22 cellular contexts compared by ENCODE assay signal in genomic region chr10:18021725-18022480, GRCh38.
"Had no signal": no experiment of that assay in that cellular context is flagged by ENCODE, and none has a peak within 500 bp of the region (broad histone marks: within the 10 kb centered on the region; RNA-seq: fewer than 3 reads in every experiment).

No MANE protein-coding gene starts in this region.

- H3K27me3 Mint-ChIP-seq: stimulated activated naive B cell treated with anti-CD40 and anti-IgM and Interleukin-4, amounts not matched to agents 10 μg/mL and 1 μg/mL and 100 μg/mL, for 72 hours; stimulated activated naive CD8-positive, alpha-beta T cell treated with anti-CD3 and anti-CD28 coated beads, Interleukin-15, amount 100 ng/mL, for 72 hours had no signal

- H3K27ac Mint-ChIP-seq: endodermal cell; natural killer cell treated with Interleukin-12 subunit alpha and Interleukin-12 subunit beta and Interleukin-15 and Interleukin-18, amount 100 ng/mL, for 72 hours; neural progenitor cell; stimulated activated naive B cell treated with anti-CD40 and anti-IgM and Interleukin-4, amounts not matched to agents 10 μg/mL and 1 μg/mL and 100 μg/mL, for 72 hours; stimulated activated naive CD8-positive, alpha-beta T cell treated with anti-CD3 and anti-CD28 coated beads, Interleukin-15, amount 100 ng/mL, for 72 hours had no signal

- H3K9ac ChIP-seq: neural progenitor cell had no signal

- H3K4me1 ChIP-seq: heart right ventricle, neural progenitor cell, right atrium auricular region, sigmoid colon, testis, tibial nerve had no signal

- H3K27ac ChIP-seq: coronary artery, heart right ventricle, neural progenitor cell, ovary, right atrium auricular region, sigmoid colon, skin epidermis, testis, tibial nerve had no signal

- H2AFZ ChIP-seq: neural progenitor cell had no signal

- H3K4me3 Mint-ChIP-seq: endodermal cell; natural killer cell treated with Interleukin-12 subunit alpha and Interleukin-12 subunit beta and Interleukin-15 and Interleukin-18, amount 100 ng/mL, for 72 hours; neural progenitor cell; stimulated activated naive B cell treated with anti-CD40 and anti-IgM and Interleukin-4, amounts not matched to agents 10 μg/mL and 1 μg/mL and 100 μg/mL, for 72 hours; stimulated activated naive CD8-positive, alpha-beta T cell treated with anti-CD3 and anti-CD28 coated beads, Interleukin-15, amount 100 ng/mL, for 72 hours had no signal

- H3K27me3 ChIP-seq: heart right ventricle, neural progenitor cell, ovary, right atrium auricular region, sigmoid colon, testis, tibial nerve had no signal

- H3K36me3 ChIP-seq: heart right ventricle, neural progenitor cell, ovary, right atrium auricular region, sigmoid colon, tibial nerve had no signal

- H3K9me3 ChIP-seq: ovary, testis had no signal

- H3K4me2 ChIP-seq: neural progenitor cell had no signal

- DNase-seq: effector CD4-positive, alpha-beta T cell; endodermal cell; erythroblast; foreskin melanocyte; heart right ventricle; hypothalamus; kidney glomerular epithelial cell; midbrain; nucleus accumbens; ovary; sigmoid colon; stimulated activated CD4-positive, alpha-beta T cell treated with anti-CD3 and anti-CD28 coated beads, Interleukin-2, amount 100 ng/mL, for 24 hours; stimulated activated CD4-positive, alpha-beta T cell treated with anti-CD3 and anti-CD28 coated beads, Interleukin-4, amount 100 ng/mL, for 4 hours; stimulated activated naive B cell treated with anti-CD40 and anti-IgM and Interleukin-4, amounts not matched to agents 10 μg/mL and 1 μg/mL and 100 μg/mL, for 72 hours; stimulated activated naive CD8-positive, alpha-beta T cell treated with anti-CD3 and anti-CD28 coated beads, Interleukin-15, amount 100 ng/mL, for 72 hours; testis had no signal

- H3K4me3 ChIP-seq: coronary artery, heart right ventricle, neural progenitor cell, ovary, right atrium auricular region, sigmoid colon, skin epidermis, testis, tibial nerve had no signal

- H3K36me3 Mint-ChIP-seq: neural progenitor cell had no signal

- H3K4me1 Mint-ChIP-seq: endodermal cell; neural progenitor cell; stimulated activated naive B cell treated with anti-CD40 and anti-IgM and Interleukin-4, amounts not matched to agents 10 μg/mL and 1 μg/mL and 100 μg/mL, for 72 hours; stimulated activated naive CD8-positive, alpha-beta T cell treated with anti-CD3 and anti-CD28 coated beads, Interleukin-15, amount 100 ng/mL, for 72 hours had no signal
